Comparison of ENCODE assay signal across 8 cellular contexts in the genomic region with DNA sequence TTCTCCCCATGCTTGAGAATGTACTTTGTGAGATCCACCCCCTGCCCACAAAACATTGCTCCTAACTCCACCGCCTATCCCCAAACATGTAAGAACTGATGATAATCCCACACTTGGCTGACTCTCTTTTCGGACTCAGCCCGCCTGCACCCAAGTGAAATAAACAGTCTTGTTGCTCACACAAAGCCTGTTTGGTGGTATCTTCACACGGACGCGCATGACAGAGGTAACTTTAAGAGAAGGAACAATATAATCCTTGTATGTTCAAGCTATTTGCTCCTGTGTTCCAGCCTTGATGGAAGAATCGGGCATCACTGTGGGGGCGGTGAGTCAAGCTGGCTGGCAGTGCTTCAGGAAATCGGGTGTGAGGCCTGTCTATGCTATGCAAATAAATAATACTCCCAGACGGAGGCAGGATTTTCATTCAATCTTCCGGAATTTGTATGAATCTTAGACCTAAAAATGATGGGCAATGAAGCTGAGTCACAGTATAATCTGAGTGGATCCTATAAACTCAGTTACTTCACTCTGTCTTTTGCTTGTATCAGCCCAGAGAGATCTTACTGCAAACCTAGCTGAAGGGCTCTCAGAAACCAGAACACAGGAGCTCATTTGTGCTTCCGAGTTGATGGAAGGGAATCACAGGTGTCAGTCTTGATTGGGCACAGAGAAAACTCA. TPM values are rescaled to one million over a fixed set of nuclear protein-coding genes. Genes with fewer than 3 reads are reported as not detected.
DNase-seq lines count a peak whose midpoint lies in the region; ATAC-seq, FAIRE-seq and TF ChIP-seq lines count a peak whose summit lies in the region.

No MANE protein-coding gene starts in this region.

- H3K27me3 ChIP-seq in HUES48 (ENCODE audit: control insufficient read depth, insufficient read depth, low read length) (no peaks in the 10 kb centered on the region), trophoblast cell (ENCODE audit: insufficient read depth, low read length) (no peaks in the 10 kb centered on the region)

- H3K9ac ChIP-seq in HUES48 (ENCODE audit: low read depth, low read length) = no peak overlapping the region
- H3K9ac ChIP-seq in trophoblast cell (ENCODE audit: low read length) = no peak overlapping the region

- peaks cover 30% of the 10 kb centered on the region for H3K4me1 ChIP-seq in HUES48 (ENCODE audit: control insufficient read depth, insufficient read depth, low read length)
- H3K4me1 ChIP-seq in trophoblast cell (ENCODE audit: control insufficient read depth in 1 of 2, insufficient read depth in 2 of 2, low read length in 2 of 2) = peaks cover 21 to 24% of the 10 kb centered on the region in 2 experiments

- H3K23ac ChIP-seq in trophoblast cell (ENCODE audit: low read length) = no peak overlapping the region

- H3K9me3 ChIP-seq in HUES48 (ENCODE audit: control insufficient read depth, insufficient read depth, low read length) (no peaks in the 10 kb centered on the region), trophoblast cell (ENCODE audit: insufficient read depth, low read depth, low read length) (no peaks in the 10 kb centered on the region)

- peak overlapping the region; percentile 25 for H2AFZ ChIP-seq in trophoblast cell (ENCODE audit: insufficient read depth, low read length, poor library complexity)

- peak; percentile 95 for DNase-seq in dedifferentiated amniotic fluid mesenchymal stem cell (ENCODE audit: extremely low spot score)
- DNase-seq in trophoblast cell = peak in 1 of 2 donors; percentile 23
- no peak for DNase-seq in NCI-H446 (lab: John Stamatoyannopoulos, UW)
- no peak for DNase-seq in activated T-cell treated with anti-CD3 and anti-CD28 coated beads, Interleukin-2, amount 50 U/mL, for 48 hours
- no peak for DNase-seq in D721Med (ENCODE audit: insufficient read length, low spot score)
- DNase-seq in stimulated activated naive CD8-positive, alpha-beta T cell treated with anti-CD3 and anti-CD28 coated beads, Interleukin-15, Interleukin-2, amounts not matched to agents 100 U/mL and 50 U/mL, for 24 hours = no peak

- H3K27ac ChIP-seq in HUES48 (ENCODE audit: low read depth, low read length) = peak overlapping the region; percentile 85
- H3K27ac ChIP-seq in trophoblast cell (ENCODE audit: low read depth, low read length) = no peak overlapping the region

- peak overlapping the region; percentile 40 for H4K91ac ChIP-seq in trophoblast cell (ENCODE audit: low read depth, low read length)

- H2AK5ac ChIP-seq in trophoblast cell (ENCODE audit: low read length) = no peak overlapping the region

- no peak overlapping the region for H3K14ac ChIP-seq in trophoblast cell (ENCODE audit: low read length)

- no CpG with 5 or more reads among the region's 12 CpGs for WGBS in trophoblast cell (ENCODE audit: extremely low coverage, insufficient coverage, insufficient read length)

- H3K36me3 ChIP-seq in HUES48 (ENCODE audit: control insufficient read depth, insufficient read depth, low read length) (no peaks in the 10 kb centered on the region), trophoblast cell (ENCODE audit: control insufficient read depth in 1 of 2, insufficient read depth in 2 of 2, low read length in 2 of 2) (no peaks in the 10 kb centered on the region)

- no peak for FAIRE-seq in D721Med (lab: Jason Lieb, UNC)

- H3K79me2 ChIP-seq in trophoblast cell (ENCODE audit: control insufficient read depth, insufficient read depth, low read length, poor library complexity) = no peaks in the 10 kb centered on the region

- ATAC-seq in GM18517 (IDR thresholded peaks at IDR 0.05; ENCODE audit: unreplicated experiment) = peak; percentile 25
- no peak for ATAC-seq in stimulated activated naive CD8-positive, alpha-beta T cell treated with anti-CD3 and anti-CD28 coated beads, Interleukin-15, Interleukin-2, amounts not matched to agents 100 U/mL and 50 U/mL, for 24 hours

- H2BK5ac ChIP-seq in trophoblast cell (ENCODE audit: low read depth, low read length, poor library complexity) = no peak overlapping the region

- H3K4me2 ChIP-seq in trophoblast cell (ENCODE audit: low read length) = no peak overlapping the region

- TF ChIP-seq CTCF in D721Med (IDR thresholded peaks at IDR 0.05; ENCODE audit: insufficient read depth, missing control alignments) = no peak

- no peak overlapping the region for H4K12ac ChIP-seq in trophoblast cell (ENCODE audit: low read depth, low read length)

- peaks cover 10% of the 10 kb centered on the region for H3K79me1 ChIP-seq in trophoblast cell (ENCODE audit: low read length)

- H2BK12ac ChIP-seq in trophoblast cell (ENCODE audit: low read length) = peak overlapping the region; percentile 34

- peak overlapping the region; percentile 34 for H2BK120ac ChIP-seq in trophoblast cell (ENCODE audit: insufficient read depth, low read length, poor library complexity)

- no peak overlapping the region for H3K4ac ChIP-seq in trophoblast cell (ENCODE audit: low read depth, low read length)

- H3K18ac ChIP-seq in trophoblast cell (ENCODE audit: low read length) = no peak overlapping the region

- no peak overlapping the region for H4K8ac ChIP-seq in trophoblast cell (ENCODE audit: low read depth, low read length)

- H3K4me3 ChIP-seq in HUES48 (ENCODE audit: low read depth, low read length) = no peak overlapping the region
- no peak overlapping the region for H3K4me3 ChIP-seq in trophoblast cell (ENCODE audit: low read depth, low read length)

RNA-seq across cellular contexts. Expression of gene NT5E, which starts 45.2 kb away (rescaled TPM):
- polyA plus RNA-seq in trophoblast cell (2013) = 0.22 and 0.33 TPM in 2 replicates
